In genomic region chrX:41449615-41450014, GRCh38 we compare ENCODE assay signal across 9 cellular contexts. TPM values are rescaled to one million over a fixed set of nuclear protein-coding genes. Genes with fewer than 3 reads are reported as not detected.
DNase-seq lines count a peak whose midpoint lies in the region; ATAC-seq and TF ChIP-seq lines count a peak whose summit lies in the region.
"Had no signal": no experiment of that assay in that cellular context is flagged by ENCODE, and none has a peak within 500 bp of the region (broad histone marks: within the 10 kb centered on the region; RNA-seq: fewer than 3 reads in every experiment).

No MANE protein-coding gene starts in this region.

- H3K9me3 ChIP-seq in adipocyte (ENCODE audit: control insufficient read depth, low read length) (peaks cover 4% of the 10 kb centered on the region), muscle layer of duodenum (ENCODE audit: control insufficient read depth in 1 of 2, low read length in 2 of 2) (no peaks in the 10 kb centered on the region), WERI-Rb-1 (ENCODE audit: severe bottlenecking) (no peaks in the 10 kb centered on the region)
- H3K9me3 ChIP-seq: thyroid gland had no signal

- H3K36me3 ChIP-seq in adipocyte (ENCODE audit: control insufficient read depth, insufficient read depth, low read length, severe bottlenecking): no peaks in the 10 kb centered on the region
- no peaks in the 10 kb centered on the region for H3K36me3 ChIP-seq in muscle layer of duodenum (ENCODE audit: control insufficient read depth in 1 of 2, insufficient read depth in 2 of 2, low read length in 2 of 2)
- H3K36me3 ChIP-seq in WERI-Rb-1: no peaks in the 10 kb centered on the region
- H3K36me3 ChIP-seq: thyroid gland had no signal

- peaks cover 5% of the 10 kb centered on the region for H3K27me3 ChIP-seq in adipocyte (replicated peaks; ENCODE audit: control insufficient read depth, insufficient read depth, low read length)
- H3K27me3 ChIP-seq in muscle layer of duodenum (ENCODE audit: low read depth, low read length): no peaks in the 10 kb centered on the region
- peaks cover 4% of the 10 kb centered on the region for H3K27me3 ChIP-seq in WERI-Rb-1 (ENCODE audit: insufficient read depth, low read depth, severe bottlenecking)
- H3K27me3 ChIP-seq: thyroid gland had no signal

- peak overlapping the region; percentile 54 for H3K4me3 ChIP-seq in adipocyte (ENCODE audit: low read length)
- H3K4me3 ChIP-seq in muscle layer of duodenum (ENCODE audit: low read depth in 1 of 2, low read length in 2 of 2): no peak overlapping the region
- no peak overlapping the region for H3K4me3 ChIP-seq in WERI-Rb-1 (ENCODE audit: low read depth, low read length)
- H3K4me3 ChIP-seq: thyroid gland had no signal

- no peak for TF ChIP-seq CTCF in WERI-Rb-1 (IDR thresholded peaks at IDR 0.05; ENCODE audit: low read depth, low read length)

- peak overlapping the region; percentile 40 for H3K27ac ChIP-seq in muscle layer of duodenum (ENCODE audit: low read length)
- H3K27ac ChIP-seq in WERI-Rb-1: no peak overlapping the region
- H3K27ac ChIP-seq: KMS-11 had no signal

- peak overlapping the region; percentile 34 for H3K9ac ChIP-seq in adipocyte (ENCODE audit: low read length)
- H3K9ac ChIP-seq: KMS-11 had no signal

- peak; percentile 49 for ATAC-seq in GM18511 (IDR thresholded peaks at IDR 0.05; ENCODE audit: unreplicated experiment)
- ATAC-seq in HG02884 (IDR thresholded peaks at IDR 0.05; ENCODE audit: unreplicated experiment): no peak
- ATAC-seq in left lobe of liver: no peak

- DNase-seq in NAMALWA (ENCODE audit: low spot score): peak; percentile 74
- DNase-seq in adipocyte (ENCODE audit: low read depth): peak; percentile 26
- no peak for DNase-seq in WERI-Rb-1
- DNase-seq in left lobe of liver (ENCODE audit: low spot score): no peak

- H3K4me1 ChIP-seq in adipocyte (ENCODE audit: control insufficient read depth, insufficient read depth, low read length) (peaks cover 11% of the 10 kb centered on the region), muscle layer of duodenum (ENCODE audit: control insufficient read depth in 1 of 2, insufficient read depth in 2 of 2, low read length in 2 of 2) (no peaks in the 10 kb centered on the region)

RNA-seq across cellular contexts. Expression of gene NYX, which starts 2.5 kb away (rescaled TPM):
- total RNA-seq in left lobe of liver: not detected
- total RNA-seq: thyroid gland had no signal

Comparison
In these comparisons a context has a peak if more than half of its experiments do, and no peak if none do; other contexts are left out.
1. DNase-seq: peak in NAMALWA (single experiment) and adipocyte (single experiment); none in WERI-Rb-1 (single experiment) and left lobe of liver (single experiment).